Comparison of ENCODE assay signal across 1 cellular context in the genomic region with DNA sequence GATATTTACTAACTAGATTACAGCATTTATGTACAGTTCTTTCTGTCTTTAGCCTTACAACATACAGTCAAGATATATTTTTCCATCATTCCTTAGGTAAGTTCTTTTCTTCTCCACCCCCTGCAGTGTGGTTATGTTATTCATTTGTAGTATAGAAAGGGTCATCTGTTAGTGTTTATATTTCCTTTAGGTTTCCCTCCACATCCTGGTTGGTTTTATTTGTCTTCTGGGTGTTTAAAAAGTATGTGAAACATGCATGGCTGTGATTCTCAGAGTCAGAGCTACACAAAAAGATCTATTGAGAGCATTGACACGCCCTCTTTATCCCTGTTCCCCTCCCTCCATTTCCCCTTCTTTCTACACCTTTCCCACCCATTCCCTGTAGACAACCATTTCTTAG.
TF ChIP-seq lines count a peak whose summit lies in the region.

No MANE protein-coding gene starts in this region.

TF ChIP-seq in GM23338, 12 proteins besides CTCF, POLR2A, EP300 and RAD21:
- TF ChIP-seq ETS1 (IDR thresholded peaks at IDR 0.05) (no peak), JUNB (IDR thresholded peaks at IDR 0.05; ENCODE audit: unreplicated experiment) (no peak), EZH2phosphoT487 (IDR thresholded peaks at IDR 0.05; ENCODE audit: unreplicated experiment) (no peak), NANOG (IDR thresholded peaks at IDR 0.05; ENCODE audit: borderline replicate concordance) (no peak), STAT1 (IDR thresholded peaks at IDR 0.05; ENCODE audit: unreplicated experiment) (no peak), REST (IDR thresholded peaks at IDR 0.05; ENCODE audit: unreplicated experiment) (no peak), CREB1 (CRISPR knock-in tag; IDR thresholded peaks at IDR 0.05; ENCODE audit: low read depth) (no peak), ZNF331 (CRISPR knock-in tag; IDR thresholded peaks at IDR 0.05; ENCODE audit: low read depth) (no peak), POLR2AphosphoS5 (IDR thresholded peaks at IDR 0.05; ENCODE audit: low read depth) (no peak), ZNF114 (CRISPR knock-in tag; IDR thresholded peaks at IDR 0.05) (no peak), EZH2 (IDR thresholded peaks at IDR 0.05; ENCODE audit: low read depth, unreplicated experiment) (no peak)
- TF ChIP-seq, protein P1, sequence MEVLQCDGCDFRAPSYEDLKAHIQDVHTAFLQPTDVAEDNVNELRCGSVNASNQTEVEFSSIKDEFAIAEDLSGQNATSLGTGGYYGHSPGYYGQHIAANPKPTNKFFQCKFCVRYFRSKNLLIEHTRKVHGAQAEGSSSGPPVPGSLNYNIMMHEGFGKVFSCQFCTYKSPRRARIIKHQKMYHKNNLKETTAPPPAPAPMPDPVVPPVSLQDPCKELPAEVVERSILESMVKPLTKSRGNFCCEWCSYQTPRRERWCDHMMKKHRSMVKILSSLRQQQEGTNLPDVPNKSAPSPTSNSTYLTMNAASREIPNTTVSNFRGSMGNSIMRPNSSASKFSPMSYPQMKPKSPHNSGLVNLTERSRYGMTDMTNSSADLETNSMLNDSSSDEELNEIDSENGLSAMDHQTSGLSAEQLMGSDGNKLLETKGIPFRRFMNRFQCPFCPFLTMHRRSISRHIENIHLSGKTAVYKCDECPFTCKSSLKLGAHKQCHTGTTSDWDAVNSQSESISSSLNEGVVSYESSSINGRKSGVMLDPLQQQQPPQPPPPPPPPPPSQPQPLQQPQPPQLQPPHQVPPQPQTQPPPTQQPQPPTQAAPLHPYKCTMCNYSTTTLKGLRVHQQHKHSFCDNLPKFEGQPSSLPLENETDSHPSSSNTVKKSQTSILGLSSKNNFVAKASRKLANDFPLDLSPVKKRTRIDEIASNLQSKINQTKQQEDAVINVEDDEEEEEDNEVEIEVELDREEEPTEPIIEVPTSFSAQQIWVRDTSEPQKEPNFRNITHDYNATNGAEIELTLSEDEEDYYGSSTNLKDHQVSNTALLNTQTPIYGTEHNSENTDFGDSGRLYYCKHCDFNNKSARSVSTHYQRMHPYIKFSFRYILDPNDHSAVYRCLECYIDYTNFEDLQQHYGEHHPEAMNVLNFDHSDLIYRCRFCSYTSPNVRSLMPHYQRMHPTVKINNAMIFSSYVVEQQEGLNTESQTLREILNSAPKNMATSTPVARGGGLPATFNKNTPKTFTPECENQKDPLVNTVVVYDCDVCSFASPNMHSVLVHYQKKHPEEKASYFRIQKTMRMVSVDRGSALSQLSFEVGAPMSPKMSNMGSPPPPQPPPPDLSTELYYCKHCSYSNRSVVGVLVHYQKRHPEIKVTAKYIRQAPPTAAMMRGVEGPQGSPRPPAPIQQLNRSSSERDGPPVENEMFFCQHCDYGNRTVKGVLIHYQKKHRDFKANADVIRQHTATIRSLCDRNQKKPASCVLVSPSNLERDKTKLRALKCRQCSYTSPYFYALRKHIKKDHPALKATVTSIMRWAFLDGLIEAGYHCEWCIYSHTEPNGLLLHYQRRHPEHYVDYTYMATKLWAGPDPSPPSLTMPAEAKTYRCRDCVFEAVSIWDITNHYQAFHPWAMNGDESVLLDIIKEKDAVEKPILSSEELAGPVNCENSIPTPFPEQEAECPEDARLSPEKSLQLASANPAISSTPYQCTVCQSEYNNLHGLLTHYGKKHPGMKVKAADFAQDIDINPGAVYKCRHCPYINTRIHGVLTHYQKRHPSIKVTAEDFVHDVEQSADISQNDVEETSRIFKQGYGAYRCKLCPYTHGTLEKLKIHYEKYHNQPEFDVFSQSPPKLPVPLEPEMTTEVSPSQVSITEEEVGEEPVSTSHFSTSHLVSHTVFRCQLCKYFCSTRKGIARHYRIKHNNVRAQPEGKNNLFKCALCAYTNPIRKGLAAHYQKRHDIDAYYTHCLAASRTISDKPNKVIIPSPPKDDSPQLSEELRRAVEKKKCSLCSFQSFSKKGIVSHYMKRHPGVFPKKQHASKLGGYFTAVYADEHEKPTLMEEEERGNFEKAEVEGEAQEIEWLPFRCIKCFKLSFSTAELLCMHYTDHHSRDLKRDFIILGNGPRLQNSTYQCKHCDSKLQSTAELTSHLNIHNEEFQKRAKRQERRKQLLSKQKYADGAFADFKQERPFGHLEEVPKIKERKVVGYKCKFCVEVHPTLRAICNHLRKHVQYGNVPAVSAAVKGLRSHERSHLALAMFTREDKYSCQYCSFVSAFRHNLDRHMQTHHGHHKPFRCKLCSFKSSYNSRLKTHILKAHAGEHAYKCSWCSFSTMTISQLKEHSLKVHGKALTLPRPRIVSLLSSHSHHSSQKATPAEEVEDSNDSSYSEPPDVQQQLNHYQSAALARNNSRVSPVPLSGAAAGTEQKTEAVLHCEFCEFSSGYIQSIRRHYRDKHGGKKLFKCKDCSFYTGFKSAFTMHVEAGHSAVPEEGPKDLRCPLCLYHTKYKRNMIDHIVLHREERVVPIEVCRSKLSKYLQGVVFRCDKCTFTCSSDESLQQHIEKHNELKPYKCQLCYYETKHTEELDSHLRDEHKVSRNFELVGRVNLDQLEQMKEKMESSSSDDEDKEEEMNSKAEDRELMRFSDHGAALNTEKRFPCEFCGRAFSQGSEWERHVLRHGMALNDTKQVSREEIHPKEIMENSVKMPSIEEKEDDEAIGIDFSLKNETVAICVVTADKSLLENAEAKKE (CRISPR knock-in tag; IDR thresholded peaks at IDR 0.05): no peak
TF ChIP-seq in GM23338: peak in this region for 0.
